ENCODE assay signal across 1 cellular context in genomic region chr20:4508773-4509172, GRCh38.
TF ChIP-seq lines count a peak whose summit lies in the region.

No MANE protein-coding gene starts in this region.

TF ChIP-seq in IMR-90, 13 proteins besides CTCF, POLR2A, EP300 and RAD21:
- TF ChIP-seq SMC3 (IDR thresholded peaks at IDR 0.05; ENCODE audit: low read depth, low read length) (no peak), CHD1 (IDR thresholded peaks at IDR 0.05; ENCODE audit: low read depth, low read length) (no peak), RCOR1 (IDR thresholded peaks at IDR 0.05; ENCODE audit: insufficient replicate concordance, low read length) (no peak), MXI1 (IDR thresholded peaks at IDR 0.05; ENCODE audit: borderline replicate concordance, low read depth, low read length) (no peak), MAZ (IDR thresholded peaks at IDR 0.05; ENCODE audit: borderline replicate concordance, low read depth, low read length) (no peak), BHLHE40 (IDR thresholded peaks at IDR 0.05; ENCODE audit: low read depth, low read length) (no peak), MAFK (IDR thresholded peaks at IDR 0.05; ENCODE audit: low read depth, low read length) (no peak), USF2 (IDR thresholded peaks at IDR 0.05; ENCODE audit: low read depth, low read length) (no peak), ELK1 (IDR thresholded peaks at IDR 0.05; ENCODE audit: borderline replicate concordance, low read depth, low read length) (no peak), CEBPB (IDR thresholded peaks at IDR 0.05; ENCODE audit: low read depth, low read length) (no peak), FOS (IDR thresholded peaks at IDR 0.05; ENCODE audit: low read depth, low read length) (no peak), NFE2L2 (IDR thresholded peaks at IDR 0.05; ENCODE audit: low read depth, low read length) (no peak), RFX5 (IDR thresholded peaks at IDR 0.05; ENCODE audit: low read depth, low read length) (no peak)
